1 cellular context compared by ENCODE assay signal in the genomic region with DNA sequence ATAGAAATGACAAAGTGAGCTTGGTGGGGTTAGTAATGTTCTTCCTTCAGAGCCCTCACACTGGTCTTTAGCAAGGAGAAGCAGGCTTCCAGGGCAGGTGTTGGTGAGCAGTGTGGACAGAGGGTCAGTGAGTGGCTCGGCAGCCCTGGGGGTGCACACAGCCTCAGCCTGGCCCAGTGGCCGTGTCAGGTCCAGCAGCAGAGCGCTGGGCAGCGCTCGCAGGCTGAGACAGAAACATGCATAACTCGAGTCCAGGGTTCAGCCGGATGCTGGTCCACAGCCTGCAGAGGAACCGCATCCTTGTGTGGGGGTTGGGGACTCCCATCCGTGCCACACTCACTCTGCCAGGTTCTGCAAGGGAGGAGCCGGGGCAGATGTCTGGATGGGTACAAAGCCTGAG.
TF ChIP-seq lines count a peak whose summit lies in the region.

No MANE protein-coding gene starts in this region.

TF ChIP-seq in HepG2, 621 proteins besides CTCF, POLR2A, EP300 and RAD21:
- no peak for TF ChIP-seq CBFB (CRISPR knock-in tag; IDR thresholded peaks at IDR 0.05)
- TF ChIP-seq RFXAP (CRISPR knock-in tag; IDR thresholded peaks at IDR 0.05; ENCODE audit: borderline replicate concordance): no peak
- TF ChIP-seq ZFP41 (CRISPR knock-in tag; IDR thresholded peaks at IDR 0.05; ENCODE audit: borderline replicate concordance): no peak
- TF ChIP-seq EEA1 (CRISPR knock-in tag; IDR thresholded peaks at IDR 0.05; ENCODE audit: borderline replicate concordance): no peak
- peak; percentile 67 for TF ChIP-seq AGO2 (optimal IDR thresholded peaks at IDR 0.05; ENCODE audit: low read depth, low read length)
- TF ChIP-seq, protein P1, sequence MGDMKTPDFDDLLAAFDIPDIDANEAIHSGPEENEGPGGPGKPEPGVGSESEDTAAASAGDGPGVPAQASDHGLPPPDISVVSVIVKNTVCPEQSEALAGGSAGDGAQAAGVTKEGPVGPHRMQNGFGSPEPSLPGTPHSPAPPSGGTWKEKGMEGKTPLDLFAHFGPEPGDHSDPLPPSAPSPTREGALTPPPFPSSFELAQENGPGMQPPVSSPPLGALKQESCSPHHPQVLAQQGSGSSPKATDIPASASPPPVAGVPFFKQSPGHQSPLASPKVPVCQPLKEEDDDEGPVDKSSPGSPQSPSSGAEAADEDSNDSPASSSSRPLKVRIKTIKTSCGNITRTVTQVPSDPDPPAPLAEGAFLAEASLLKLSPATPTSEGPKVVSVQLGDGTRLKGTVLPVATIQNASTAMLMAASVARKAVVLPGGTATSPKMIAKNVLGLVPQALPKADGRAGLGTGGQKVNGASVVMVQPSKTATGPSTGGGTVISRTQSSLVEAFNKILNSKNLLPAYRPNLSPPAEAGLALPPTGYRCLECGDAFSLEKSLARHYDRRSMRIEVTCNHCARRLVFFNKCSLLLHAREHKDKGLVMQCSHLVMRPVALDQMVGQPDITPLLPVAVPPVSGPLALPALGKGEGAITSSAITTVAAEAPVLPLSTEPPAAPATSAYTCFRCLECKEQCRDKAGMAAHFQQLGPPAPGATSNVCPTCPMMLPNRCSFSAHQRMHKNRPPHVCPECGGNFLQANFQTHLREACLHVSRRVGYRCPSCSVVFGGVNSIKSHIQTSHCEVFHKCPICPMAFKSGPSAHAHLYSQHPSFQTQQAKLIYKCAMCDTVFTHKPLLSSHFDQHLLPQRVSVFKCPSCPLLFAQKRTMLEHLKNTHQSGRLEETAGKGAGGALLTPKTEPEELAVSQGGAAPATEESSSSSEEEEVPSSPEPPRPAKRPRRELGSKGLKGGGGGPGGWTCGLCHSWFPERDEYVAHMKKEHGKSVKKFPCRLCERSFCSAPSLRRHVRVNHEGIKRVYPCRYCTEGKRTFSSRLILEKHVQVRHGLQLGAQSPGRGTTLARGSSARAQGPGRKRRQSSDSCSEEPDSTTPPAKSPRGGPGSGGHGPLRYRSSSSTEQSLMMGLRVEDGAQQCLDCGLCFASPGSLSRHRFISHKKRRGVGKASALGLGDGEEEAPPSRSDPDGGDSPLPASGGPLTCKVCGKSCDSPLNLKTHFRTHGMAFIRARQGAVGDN (CRISPR knock-in tag; IDR thresholded peaks at IDR 0.05): 0 out of 2 replicates have a peak, but pooled peaks have one; percentile 10
- no peak for TF ChIP-seq ZNF274 (CRISPR knock-in tag; IDR thresholded peaks at IDR 0.05)
- TF ChIP-seq ETV6 (CRISPR knock-in tag; conservative IDR thresholded peaks at IDR 0.05): no peak
- TF ChIP-seq RBFOX2 (IDR thresholded peaks at IDR 0.05; ENCODE audit: low read depth, low read length): peak; percentile 46
- TF ChIP-seq, protein P2, sequence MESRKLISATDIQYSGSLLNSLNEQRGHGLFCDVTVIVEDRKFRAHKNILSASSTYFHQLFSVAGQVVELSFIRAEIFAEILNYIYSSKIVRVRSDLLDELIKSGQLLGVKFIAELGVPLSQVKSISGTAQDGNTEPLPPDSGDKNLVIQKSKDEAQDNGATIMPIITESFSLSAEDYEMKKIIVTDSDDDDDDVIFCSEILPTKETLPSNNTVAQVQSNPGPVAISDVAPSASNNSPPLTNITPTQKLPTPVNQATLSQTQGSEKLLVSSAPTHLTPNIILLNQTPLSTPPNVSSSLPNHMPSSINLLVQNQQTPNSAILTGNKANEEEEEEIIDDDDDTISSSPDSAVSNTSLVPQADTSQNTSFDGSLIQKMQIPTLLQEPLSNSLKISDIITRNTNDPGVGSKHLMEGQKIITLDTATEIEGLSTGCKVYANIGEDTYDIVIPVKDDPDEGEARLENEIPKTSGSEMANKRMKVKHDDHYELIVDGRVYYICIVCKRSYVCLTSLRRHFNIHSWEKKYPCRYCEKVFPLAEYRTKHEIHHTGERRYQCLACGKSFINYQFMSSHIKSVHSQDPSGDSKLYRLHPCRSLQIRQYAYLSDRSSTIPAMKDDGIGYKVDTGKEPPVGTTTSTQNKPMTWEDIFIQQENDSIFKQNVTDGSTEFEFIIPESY (CRISPR knock-in tag; IDR thresholded peaks at IDR 0.05): peak; percentile 57; the same call in 1 of the 2 replicates
- TF ChIP-seq CEBPB (IDR thresholded peaks at IDR 0.05; ENCODE audit: borderline replicate concordance, low read depth, low read length): no peak
- TF ChIP-seq THYN1 (CRISPR knock-in tag; IDR thresholded peaks at IDR 0.05; ENCODE audit: borderline replicate concordance, low read depth): no peak
